1 cellular context compared by ENCODE assay signal in the genomic region with DNA sequence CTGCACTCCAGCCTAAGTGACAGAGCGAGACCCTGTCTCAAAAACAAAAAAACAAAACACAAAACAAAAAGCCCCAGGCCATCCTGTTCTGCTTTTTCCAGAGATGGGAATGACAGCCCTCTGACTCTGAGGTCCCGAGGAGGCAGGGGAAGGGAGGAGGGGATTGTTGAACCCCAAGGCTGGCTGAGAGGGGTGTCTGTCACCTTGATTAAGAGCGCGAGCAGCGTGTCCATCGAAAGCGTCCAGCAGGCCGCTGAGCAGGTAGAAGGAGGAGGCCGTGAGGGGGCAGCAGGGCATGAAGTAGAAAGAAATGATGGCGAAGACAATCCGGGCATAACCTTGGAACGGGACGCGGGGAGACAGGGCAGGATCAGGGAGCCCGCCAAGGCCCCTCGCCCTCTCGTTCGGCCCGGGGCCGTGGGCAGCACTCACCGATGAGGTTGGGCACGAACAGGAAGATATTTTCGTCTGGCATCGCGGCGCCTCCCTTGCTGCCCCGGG.
TF ChIP-seq lines count a peak whose summit lies in the region.

No MANE protein-coding gene starts in this region.

TF ChIP-seq in HEK293, 187 proteins besides CTCF, POLR2A, EP300 and RAD21 (continued from another document):
- TF ChIP-seq, protein P1, sequence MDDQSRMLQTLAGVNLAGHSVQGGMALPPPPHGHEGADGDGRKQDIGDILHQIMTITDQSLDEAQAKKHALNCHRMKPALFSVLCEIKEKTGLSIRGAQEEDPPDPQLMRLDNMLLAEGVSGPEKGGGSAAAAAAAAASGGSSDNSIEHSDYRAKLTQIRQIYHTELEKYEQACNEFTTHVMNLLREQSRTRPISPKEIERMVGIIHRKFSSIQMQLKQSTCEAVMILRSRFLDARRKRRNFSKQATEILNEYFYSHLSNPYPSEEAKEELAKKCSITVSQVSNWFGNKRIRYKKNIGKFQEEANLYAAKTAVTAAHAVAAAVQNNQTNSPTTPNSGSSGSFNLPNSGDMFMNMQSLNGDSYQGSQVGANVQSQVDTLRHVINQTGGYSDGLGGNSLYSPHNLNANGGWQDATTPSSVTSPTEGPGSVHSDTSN (CRISPR knock-in tag; IDR thresholded peaks at IDR 0.05): 0 out of 2 replicates have a peak, but pooled peaks have one; percentile 31
- TF ChIP-seq ZNF600 (tag by site-specific recombination; IDR thresholded peaks at IDR 0.05): 0 out of 2 replicates have a peak, but pooled peaks have one; percentile 13
